In the genomic region with DNA sequence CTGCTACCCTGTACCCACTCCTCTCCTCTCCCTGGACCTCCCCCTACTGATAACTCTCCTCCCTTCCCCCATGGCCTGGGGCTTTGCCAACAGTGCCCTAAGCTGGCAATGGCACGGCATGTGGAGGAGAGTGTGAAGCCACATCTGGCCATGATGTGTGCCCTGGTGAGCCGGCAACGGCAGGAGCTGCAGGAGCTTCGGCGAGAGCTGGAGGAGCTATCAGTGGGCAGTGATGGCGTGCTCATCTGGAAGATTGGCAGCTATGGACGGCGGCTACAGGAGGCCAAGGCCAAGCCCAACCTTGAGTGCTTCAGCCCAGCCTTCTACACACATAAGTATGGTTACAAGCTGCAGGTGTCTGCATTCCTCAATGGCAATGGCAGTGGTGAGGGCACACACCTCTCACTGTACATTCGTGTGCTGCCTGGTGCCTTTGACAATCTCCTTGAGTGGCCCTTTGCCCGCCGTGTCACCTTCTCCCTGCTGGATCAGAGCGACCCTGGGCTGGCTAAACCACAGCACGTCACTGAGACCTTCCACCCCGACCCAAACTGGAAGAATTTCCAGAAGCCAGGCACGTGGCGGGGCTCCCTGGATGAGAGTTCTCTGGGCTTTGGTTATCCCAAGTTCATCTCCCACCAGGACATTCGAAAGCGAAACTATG, we compare ENCODE assay signal across 14 cellular contexts. TPM values are rescaled to one million over a fixed set of nuclear protein-coding genes. Genes with fewer than 3 reads are reported as not detected.
DNase-seq lines count a peak whose midpoint lies in the region; ATAC-seq, FAIRE-seq and TF ChIP-seq lines count a peak whose summit lies in the region.
"Had no signal": no experiment of that assay in that cellular context is flagged by ENCODE, and none has a peak within 500 bp of the region (broad histone marks: within the 10 kb centered on the region; RNA-seq: fewer than 3 reads in every experiment).

No MANE protein-coding gene starts in this region.

- H3K27me3 Mint-ChIP-seq in activated T-cell treated with anti-CD3 and anti-CD28 coated beads, Interleukin-2, amount 50 U/mL, for 72 hours (ENCODE audit: low read depth): no peaks in the 10 kb centered on the region
- H3K27me3 Mint-ChIP-seq in activated T-cell treated with anti-CD3 and anti-CD28 coated beads, Interleukin-2, amount 50 U/mL, for 4 hours (ENCODE audit: low read depth): no peaks in the 10 kb centered on the region
- no peaks in the 10 kb centered on the region for H3K27me3 Mint-ChIP-seq in type B pancreatic cell
- H3K27me3 Mint-ChIP-seq: naive B cell had no signal

- DNase-seq in activated T-cell treated with anti-CD3 and anti-CD28 coated beads, Interleukin-2, amount 50 U/mL, for 72 hours: no peak
- no peak for DNase-seq in activated T-cell treated with anti-CD3 and anti-CD28 coated beads, Interleukin-2, amount 50 U/mL, for 4 hours
- DNase-seq in K562 (ENCODE audit: extremely low read depth in 1 of 4, low spot score in 3 of 4) (no peak), type B pancreatic cell (ENCODE audit: extremely low spot score, unreplicated experiment) (no peak), vagina (ENCODE audit: extremely low spot score in 2 of 2) (no peak), NCI-H1436 treated with DMSO at 0.1 percent for 48 hours (lab: John Stamatoyannopoulos, UW) (no peak)
- DNase-seq: activated CD8-positive, alpha-beta memory T cell treated with anti-CD3 and anti-CD28 coated beads, Interleukin-2, amount 50 U/mL, for 48 hours; naive B cell; NCI-H187; SJCRH30; tibial artery had no signal

- no peak for FAIRE-seq in K562 (lab: Jason Lieb, UNC)
- FAIRE-seq: HTR-8/SVneo had no signal

- H3K27ac Mint-ChIP-seq in activated T-cell treated with anti-CD3 and anti-CD28 coated beads, Interleukin-2, amount 50 U/mL, for 72 hours: peak overlapping the region; percentile 84
- peak overlapping the region; percentile 98 for H3K27ac Mint-ChIP-seq in type B pancreatic cell

- H3K27ac ChIP-seq in K562 (ENCODE audit: extremely low read depth, low read depth, low read length) (no peak overlapping the region), vagina (no peak overlapping the region)
- H3K27ac ChIP-seq: SJCRH30 had no signal

- peaks cover 20 to 47% of the 10 kb centered on the region in 2 experiments for H3K4me1 ChIP-seq in K562 (replicated peaks in 1 of 2; ENCODE audit: control insufficient read depth in 2 of 2, insufficient read depth in 2 of 2, low read length in 2 of 2)
- H3K4me1 ChIP-seq in mucosa of stomach (ENCODE audit: control insufficient read depth, insufficient read depth, low read length): peaks cover 56% of the 10 kb centered on the region
- H3K4me1 ChIP-seq in vagina: peaks cover 49% of the 10 kb centered on the region

- no peak overlapping the region for H2AFZ ChIP-seq in K562 (ENCODE audit: low read depth, low read length)

- H3K4me2 ChIP-seq in K562 (ENCODE audit: insufficient read depth, low read length): no peak overlapping the region

- peak; percentile 28; the same call in 1 of the 2 replicates for TF ChIP-seq POLR2A in K562 (conservative IDR thresholded peaks at IDR 0.05)
- no peak for TF ChIP-seq POLR2A in vagina (IDR thresholded peaks at IDR 0.05)

- H3K27me3 ChIP-seq in K562 (ENCODE audit: control insufficient read depth in 2 of 2, insufficient read depth in 2 of 2, low read length in 2 of 2) (no peaks in the 10 kb centered on the region), mucosa of stomach (ENCODE audit: control insufficient read depth, insufficient read depth, low read length) (no peaks in the 10 kb centered on the region), vagina (no peaks in the 10 kb centered on the region)
- H3K27me3 ChIP-seq: SJCRH30, tibial artery had no signal

- CTCF ChIA-PET in K562 (lab: Yijun Ruan, JAX; ENCODE audit: low intra/inter-chr PET ratio): interaction anchor here (1.5 to 6.8 kb wide), 2 partner anchors 22 to 28 kb away, joined by 10 to 117 read pairs; partner anchors contain the start of genes NEK8 and TLCD1

- H3K36me3 Mint-ChIP-seq in activated T-cell treated with anti-CD3 and anti-CD28 coated beads, Interleukin-2, amount 50 U/mL, for 72 hours (ENCODE audit: insufficient read depth in 2 of 2): peaks cover 0 to 11% of the 10 kb centered on the region in 2 donors
- H3K36me3 Mint-ChIP-seq in activated T-cell treated with anti-CD3 and anti-CD28 coated beads, Interleukin-2, amount 50 U/mL, for 4 hours (ENCODE audit: insufficient read depth): peaks cover 3% of the 10 kb centered on the region
- peaks cover 13% of the 10 kb centered on the region for H3K36me3 Mint-ChIP-seq in type B pancreatic cell
- H3K36me3 Mint-ChIP-seq: naive B cell had no signal

- H3K4me3 Mint-ChIP-seq in activated T-cell treated with anti-CD3 and anti-CD28 coated beads, Interleukin-2, amount 50 U/mL, for 72 hours: peak overlapping the region in 1 of 2 donors; percentile 27
- H3K4me3 Mint-ChIP-seq in activated T-cell treated with anti-CD3 and anti-CD28 coated beads, Interleukin-2, amount 50 U/mL, for 4 hours: no peak overlapping the region
- H3K4me3 Mint-ChIP-seq in type B pancreatic cell: peak overlapping the region; percentile 54

- H4K20me1 ChIP-seq in K562 (replicated peaks; ENCODE audit: control insufficient read depth, insufficient read depth, low read length): peaks cover 27% of the 10 kb centered on the region

- no peaks in the 10 kb centered on the region for H3K9me1 ChIP-seq in K562 (ENCODE audit: control insufficient read depth, insufficient read depth, low read length)

- WGBS in K562 (ENCODE audit: insufficient coverage, low coverage, missing lambda C conversion rate): 82% methylated on average over 18 of the region's 18 CpGs

- H3K4me3 ChIP-seq in K562 (no peak overlapping the region), mucosa of stomach (ENCODE audit: low read length) (no peak overlapping the region), vagina (no peak overlapping the region)
- H3K4me3 ChIP-seq: SJCRH30, tibial artery had no signal

- intact Hi-C loops in K562 (cut with micrococcal nuclease) (no loop called here), vagina (cut with DNase I) (no loop called here)

- peaks cover 51% of the 10 kb centered on the region for H3K4me1 Mint-ChIP-seq in activated T-cell treated with anti-CD3 and anti-CD28 coated beads, Interleukin-2, amount 50 U/mL, for 72 hours (ENCODE audit: low read depth)
- H3K4me1 Mint-ChIP-seq in activated T-cell treated with anti-CD3 and anti-CD28 coated beads, Interleukin-2, amount 50 U/mL, for 4 hours (ENCODE audit: low read depth): peaks cover 17% of the 10 kb centered on the region
- peaks cover 6% of the 10 kb centered on the region for H3K4me1 Mint-ChIP-seq in type B pancreatic cell (ENCODE audit: unreplicated experiment)

- H3K36me3 ChIP-seq in K562 (ENCODE audit: control insufficient read depth, insufficient read depth, low read length): peaks cover 75% of the 10 kb centered on the region
- peaks cover 28% of the 10 kb centered on the region for H3K36me3 ChIP-seq in mucosa of stomach (ENCODE audit: control insufficient read depth, insufficient read depth, low read length)
- H3K36me3 ChIP-seq in vagina: peaks cover 0 to 16% of the 10 kb centered on the region in 2 donors

- TF ChIP-seq CTCF in K562 (IDR thresholded peaks at IDR 0.05 in 2 of 3, conservative IDR thresholded peaks at IDR 0.05 in 1 of 3; ENCODE audit: insufficient read depth in 2 of 3, low read depth in 1 of 3, low read length in 3 of 3) (0 out of 6 replicates have a peak, but pooled peaks of 1 of the 3 experiments have one; percentile 0), type B pancreatic cell (conservative IDR thresholded peaks at IDR 0.05) (no peak), vagina (IDR thresholded peaks at IDR 0.05) (no peak)

- no peaks in the 10 kb centered on the region for H3K9me3 Mint-ChIP-seq in activated T-cell treated with anti-CD3 and anti-CD28 coated beads, Interleukin-2, amount 50 U/mL, for 72 hours
- H3K9me3 Mint-ChIP-seq in activated T-cell treated with anti-CD3 and anti-CD28 coated beads, Interleukin-2, amount 50 U/mL, for 4 hours: no peaks in the 10 kb centered on the region
- H3K9me3 Mint-ChIP-seq in type B pancreatic cell: no peaks in the 10 kb centered on the region
- H3K9me3 Mint-ChIP-seq: naive B cell had no signal

- H3K9ac ChIP-seq in K562 (ENCODE audit: insufficient read depth in 1 of 2, low read depth in 2 of 2, low read length in 2 of 2) (peak overlapping the region in 1 of 2 experiments; percentile 37; a peak in 2 of 4 replicates), mucosa of stomach (ENCODE audit: low read length) (peak overlapping the region; percentile 9)

- TF ChIP-seq RAD21 in K562 (CRISPR knock-in tag; conservative IDR thresholded peaks at IDR 0.05 in 1 of 2, IDR thresholded peaks at IDR 0.05 in 1 of 2): no peak

- TF ChIP-seq EP300 in K562 (IDR thresholded peaks at IDR 0.05; ENCODE audit: low read length): no peak

- in situ Hi-C loops in K562 (cut with MboI): no loop called here

- POLR2A ChIA-PET in K562 (lab: Yijun Ruan, JAX): interaction anchor here (0.7 to 17.4 kb wide), 12 partner anchors 13 to 201 kb away, joined by 3 to 367 read pairs (median 6); partner anchors contain the start of genes NEK8, RPL23A and TLCD1

- H3K79me2 ChIP-seq in K562 (ENCODE audit: control insufficient read depth, insufficient read depth, low read length): peaks cover 60% of the 10 kb centered on the region

- no peak for ATAC-seq in activated T-cell treated with anti-CD3 and anti-CD28 coated beads, Interleukin-2, amount 50 U/mL, for 72 hours (replicated peaks in 1 of 2)
- no peak for ATAC-seq in activated T-cell treated with anti-CD3 and anti-CD28 coated beads, Interleukin-2, amount 50 U/mL, for 4 hours
- no peak for ATAC-seq in K562
- no peak for ATAC-seq in GM21723 (IDR thresholded peaks at IDR 0.05; ENCODE audit: unreplicated experiment)

- no TSS peak for BruUV-seq in K562 (replicated peaks; lab: Mats Ljungman, UMichigan)

- H3K9me3 ChIP-seq in K562 (replicated peaks; ENCODE audit: control insufficient read depth, insufficient read depth, low read depth, low read length) (no peaks in the 10 kb centered on the region), mucosa of stomach (ENCODE audit: control insufficient read depth, low read length) (no peaks in the 10 kb centered on the region), vagina (no peaks in the 10 kb centered on the region)
- H3K9me3 ChIP-seq: SJCRH30, tibial artery had no signal

RNA-seq across cellular contexts. Expression of gene TRAF4, which starts 5.2 kb away (rescaled TPM):
- total RNA-seq in activated T-cell treated with anti-CD3 and anti-CD28 coated beads, Interleukin-2, amount 50 U/mL, for 72 hours: 100 to 1,000 TPM; 108 to 145 TPM
- 100 to 1,000 TPM; 221 to 247 (median 229) TPM for total RNA-seq in activated T-cell treated with anti-CD3 and anti-CD28 coated beads, Interleukin-2, amount 50 U/mL, for 4 hours
- total RNA-seq in K562 (2011; cell fraction: chromatin; rRNA removed; ENCODE audit: low replicate concordance): 164 and 626 TPM in 2 replicates
- 558 and 573 TPM in 2 replicates for total RNA-seq in K562 (2011; cell fraction: nucleolus; rRNA removed)
- 242 and 260 TPM in 2 replicates for total RNA-seq in K562 (2011; cell fraction: nucleoplasm; rRNA removed)
- 75.4 and 112 TPM in 2 replicates for total RNA-seq in K562 (2014; rRNA removed)
- total RNA-seq in K562 (2014; rRNA removed; fragmentation: Illumina TruSeq; extraction: Trizol): 23.6 and 32.0 TPM in 2 replicates
- total RNA-seq in K562 (2015; rRNA removed; fragmentation: Illumina TruSeq; extraction: Trizol): 45.6 and 52.6 TPM in 2 replicates
- 147 and 156 TPM in 2 replicates for total RNA-seq in K562 (2021)
- polyA plus RNA-seq in K562 (2011; rRNA removed): 72.4 and 96.6 TPM in 2 replicates
- polyA plus RNA-seq in K562 (2011; cell fraction: cytosol; rRNA removed): 87.1 and 180 TPM in 2 replicates
- 335 and 714 TPM in 2 replicates for polyA plus RNA-seq in K562 (2011; cell fraction: nucleus; rRNA removed)
- polyA plus RNA-seq in K562 (2012): 70.3 and 95.8 TPM in 2 replicates
- 85.4 and 87.7 TPM in 2 replicates for polyA plus RNA-seq in K562 (2014; fragmentation: Illumina TruSeq; extraction: Trizol)
- polyA plus RNA-seq in K562 (2014; fragmentation: Nextera tagmentation; extraction: Ambion mirVana): 1 to 10 TPM; 2.4 to 5.0 TPM
- polyA plus RNA-seq in K562 (2014; rRNA removed): 108 and 121 TPM in 2 replicates
- 26.9 and 43.6 TPM in 2 replicates for polyA minus RNA-seq in K562 (2011; rRNA and poly(A)+ RNA removed)
- 67.1 and 85.3 TPM in 2 replicates for polyA minus RNA-seq in K562 (2011; cell fraction: cytosol; rRNA and poly(A)+ RNA removed)
- 145 and 253 TPM in 2 replicates for polyA minus RNA-seq in K562 (2011; cell fraction: nucleus; rRNA and poly(A)+ RNA removed)
- 219 and 327 TPM in 2 replicates for total RNA-seq in type B pancreatic cell (ENCODE audit: low replicate concordance)
- 26.5 TPM for total RNA-seq in vagina

RNA-seq across cellular contexts. Expression of gene NEK8, which starts 20.4 kb away (rescaled TPM):
- 10 to 100 TPM in 1 of 2 donors, 1 to 10 TPM in 1; 6.9 to 10.9 TPM for total RNA-seq in activated T-cell treated with anti-CD3 and anti-CD28 coated beads, Interleukin-2, amount 50 U/mL, for 72 hours
- total RNA-seq in activated T-cell treated with anti-CD3 and anti-CD28 coated beads, Interleukin-2, amount 50 U/mL, for 4 hours: 1 to 10 TPM; 5.8 to 7.7 (median 7.6) TPM
- total RNA-seq in K562 (2011; cell fraction: chromatin; rRNA removed; ENCODE audit: low replicate concordance): 53.1 and 144 TPM in 2 replicates
- total RNA-seq in K562 (2011; cell fraction: nucleolus; rRNA removed): 60.9 and 78.0 TPM in 2 replicates
- 42.5 and 50.3 TPM in 2 replicates for total RNA-seq in K562 (2011; cell fraction: nucleoplasm; rRNA removed)
- total RNA-seq in K562 (2014; rRNA removed) (4.6 and 5.8 TPM in 2 replicates), K562 (2014; rRNA removed; fragmentation: Illumina TruSeq; extraction: Trizol) (3.9 TPM in 2 replicates), K562 (2015; rRNA removed; fragmentation: Illumina TruSeq; extraction: Trizol) (3.6 and 4.5 TPM in 2 replicates), K562 (2021) (6.4 and 7.8 TPM in 2 replicates), type B pancreatic cell (ENCODE audit: low replicate concordance) (8.7 and 9.5 TPM in 2 replicates), vagina (0.98 TPM)
- polyA plus RNA-seq in K562 (2011; rRNA removed) (16.6 and 17.7 TPM in 2 replicates), K562 (2014; fragmentation: Illumina TruSeq; extraction: Trizol) (5.7 and 8.2 TPM in 2 replicates), K562 (2014; fragmentation: Nextera tagmentation; extraction: Ambion mirVana) (1 to 10 TPM in 1 of 2 experiments, under 1 TPM in 1; 0.98 to 1.6 TPM), K562 (2014; rRNA removed) (7.6 and 10.3 TPM in 2 replicates)
- polyA plus RNA-seq in K562 (2011; cell fraction: cytosol; rRNA removed): 11.0 and 15.6 TPM in 2 replicates
- polyA plus RNA-seq in K562 (2011; cell fraction: nucleus; rRNA removed): 27.1 and 34.4 TPM in 2 replicates
- 5.1 and 5.5 TPM in 2 replicates for polyA plus RNA-seq in K562 (2012)
- polyA minus RNA-seq in K562 (2011; rRNA and poly(A)+ RNA removed): 23.5 and 32.9 TPM in 2 replicates
- 9.6 and 10.3 TPM in 2 replicates for polyA minus RNA-seq in K562 (2011; cell fraction: cytosol; rRNA and poly(A)+ RNA removed)
- 18.8 and 23.9 TPM in 2 replicates for polyA minus RNA-seq in K562 (2011; cell fraction: nucleus; rRNA and poly(A)+ RNA removed)

RNA-seq across cellular contexts. Expression of gene TLCD1, which starts 23.0 kb away (rescaled TPM):
- total RNA-seq in activated T-cell treated with anti-CD3 and anti-CD28 coated beads, Interleukin-2, amount 50 U/mL, for 72 hours: 1 to 10 TPM; 5.2 to 9.0 TPM
- 10 to 100 TPM; 20.8 to 28.5 (median 23.8) TPM for total RNA-seq in activated T-cell treated with anti-CD3 and anti-CD28 coated beads, Interleukin-2, amount 50 U/mL, for 4 hours
- total RNA-seq in K562 (2011; cell fraction: chromatin; rRNA removed; ENCODE audit: low replicate concordance): 34.1 and 67.7 TPM in 2 replicates
- 59.7 and 73.9 TPM in 2 replicates for total RNA-seq in K562 (2011; cell fraction: nucleolus; rRNA removed)
- total RNA-seq in K562 (2011; cell fraction: nucleoplasm; rRNA removed): 47.7 and 50.0 TPM in 2 replicates
- total RNA-seq in K562 (2014; rRNA removed) (15.8 and 26.0 TPM in 2 replicates), K562 (2014; rRNA removed; fragmentation: Illumina TruSeq; extraction: Trizol) (19.7 and 21.7 TPM in 2 replicates), K562 (2015; rRNA removed; fragmentation: Illumina TruSeq; extraction: Trizol) (15.7 and 18.1 TPM in 2 replicates), K562 (2021) (27.1 and 29.5 TPM in 2 replicates), type B pancreatic cell (ENCODE audit: low replicate concordance) (18.6 and 40.2 TPM in 2 replicates), vagina (2.9 TPM)
- polyA plus RNA-seq in K562 (2011; rRNA removed) (17.2 and 33.2 TPM in 2 replicates), K562 (2014; fragmentation: Illumina TruSeq; extraction: Trizol) (34.2 and 37.7 TPM in 2 replicates), K562 (2014; fragmentation: Nextera tagmentation; extraction: Ambion mirVana) (10 to 100 TPM in 1 of 2 experiments, 1 to 10 TPM in 1; 6.8 to 10.2 TPM), K562 (2014; rRNA removed) (25.0 and 34.7 TPM in 2 replicates)
- polyA plus RNA-seq in K562 (2011; cell fraction: cytosol; rRNA removed): 28.5 and 69.2 TPM in 2 replicates
- polyA plus RNA-seq in K562 (2011; cell fraction: nucleus; rRNA removed): 25.3 and 42.9 TPM in 2 replicates
- polyA plus RNA-seq in K562 (2012): 14.3 and 27.8 TPM in 2 replicates
- polyA minus RNA-seq in K562 (2011; rRNA and poly(A)+ RNA removed): 15.8 and 41.3 TPM in 2 replicates
- 7.2 and 13.1 TPM in 2 replicates for polyA minus RNA-seq in K562 (2011; cell fraction: cytosol; rRNA and poly(A)+ RNA removed)
- polyA minus RNA-seq in K562 (2011; cell fraction: nucleus; rRNA and poly(A)+ RNA removed): 32.4 and 42.9 TPM in 2 replicates

RNA-seq across cellular contexts. Expression of gene RPL23A, which starts 29.2 kb away (rescaled TPM):
- total RNA-seq in activated T-cell treated with anti-CD3 and anti-CD28 coated beads, Interleukin-2, amount 50 U/mL, for 72 hours: 1,000 to 10,000 TPM; 2,006 to 2,174 TPM
- total RNA-seq in activated T-cell treated with anti-CD3 and anti-CD28 coated beads, Interleukin-2, amount 50 U/mL, for 4 hours: 1,000 to 10,000 TPM; 2,218 to 2,392 (median 2,312) TPM
- 434 and 501 TPM in 2 replicates for total RNA-seq in K562 (2011; cell fraction: chromatin; rRNA removed; ENCODE audit: low replicate concordance)
- 468 and 553 TPM in 2 replicates for total RNA-seq in K562 (2011; cell fraction: nucleolus; rRNA removed)
- total RNA-seq in K562 (2011; cell fraction: nucleoplasm; rRNA removed): 654 and 1,193 TPM in 2 replicates
- total RNA-seq in K562 (2014; rRNA removed) (1,152 and 1,205 TPM in 2 replicates), K562 (2014; rRNA removed; fragmentation: Illumina TruSeq; extraction: Trizol) (2,395 and 2,469 TPM in 2 replicates), K562 (2015; rRNA removed; fragmentation: Illumina TruSeq; extraction: Trizol) (1,764 and 1,818 TPM in 2 replicates), K562 (2021) (2,532 and 2,839 TPM in 2 replicates), type B pancreatic cell (ENCODE audit: low replicate concordance) (1,717 and 1,950 TPM in 2 replicates), vagina (600 TPM)
- polyA plus RNA-seq in K562 (2011; rRNA removed) (2,188 and 2,272 TPM in 2 replicates), K562 (2014; fragmentation: Illumina TruSeq; extraction: Trizol) (1,539 and 1,550 TPM in 2 replicates), K562 (2014; fragmentation: Nextera tagmentation; extraction: Ambion mirVana) (1,000 to 10,000 TPM; 6,705 to 7,115 TPM), K562 (2014; rRNA removed) (1,016 and 1,176 TPM in 2 replicates)
- 483 and 1,010 TPM in 2 replicates for polyA plus RNA-seq in K562 (2011; cell fraction: cytosol; rRNA removed)
- 376 and 671 TPM in 2 replicates for polyA plus RNA-seq in K562 (2011; cell fraction: nucleus; rRNA removed)
- 2,873 and 3,044 TPM in 2 replicates for polyA plus RNA-seq in K562 (2012)
- polyA minus RNA-seq in K562 (2011; rRNA and poly(A)+ RNA removed): 3,418 and 5,037 TPM in 2 replicates
- polyA minus RNA-seq in K562 (2011; cell fraction: cytosol; rRNA and poly(A)+ RNA removed): 735 and 1,003 TPM in 2 replicates
- polyA minus RNA-seq in K562 (2011; cell fraction: nucleus; rRNA and poly(A)+ RNA removed): 214 and 406 TPM in 2 replicates

RNA-seq across cellular contexts. Expression of gene RAB34, which starts 31.3 kb away (rescaled TPM):
- total RNA-seq in activated T-cell treated with anti-CD3 and anti-CD28 coated beads, Interleukin-2, amount 50 U/mL, for 72 hours: 10 to 100 TPM; 10.4 to 17.3 TPM
- total RNA-seq in activated T-cell treated with anti-CD3 and anti-CD28 coated beads, Interleukin-2, amount 50 U/mL, for 4 hours: 100 to 1,000 TPM in 1 of 3 donors, 10 to 100 TPM in 2; 11.3 to 100 (median 14.1) TPM
- 3.0 and 5.4 TPM in 2 replicates for total RNA-seq in K562 (2011; cell fraction: chromatin; rRNA removed; ENCODE audit: low replicate concordance)
- total RNA-seq in K562 (2011; cell fraction: nucleolus; rRNA removed): 1.2 and 2.6 TPM in 2 replicates
- total RNA-seq in K562 (2011; cell fraction: nucleoplasm; rRNA removed): 2.2 and 3.7 TPM in 2 replicates
- total RNA-seq in K562 (2014; rRNA removed) (0.37 and 3.8 TPM in 2 replicates), K562 (2014; rRNA removed; fragmentation: Illumina TruSeq; extraction: Trizol) (0.29 and 0.47 TPM in 2 replicates), K562 (2015; rRNA removed; fragmentation: Illumina TruSeq; extraction: Trizol) (0.18 and 0.26 TPM in 2 replicates), K562 (2021) (0.92 and 2.1 TPM in 2 replicates), type B pancreatic cell (ENCODE audit: low replicate concordance) (54.2 and 133 TPM in 2 replicates), vagina (195 TPM)
- polyA plus RNA-seq in K562 (2011; rRNA removed) (0.60 and 0.81 TPM in 2 replicates), K562 (2014; fragmentation: Illumina TruSeq; extraction: Trizol) (0.19 TPM in 1 of 2 replicates, not detected in the other), K562 (2014; fragmentation: Nextera tagmentation; extraction: Ambion mirVana) (under 1 TPM in 1 of 2 experiments, not detected in 1; 0.07 TPM), K562 (2014; rRNA removed) (0.44 and 1.0 TPM in 2 replicates)
- polyA plus RNA-seq in K562 (2011; cell fraction: cytosol; rRNA removed): 0.45 and 0.53 TPM in 2 replicates
- 1.3 and 3.1 TPM in 2 replicates for polyA plus RNA-seq in K562 (2011; cell fraction: nucleus; rRNA removed)
- polyA plus RNA-seq in K562 (2012): 0.10 and 0.36 TPM in 2 replicates
- polyA minus RNA-seq in K562 (2011; rRNA and poly(A)+ RNA removed): not detected in 2 replicates
- polyA minus RNA-seq in K562 (2011; cell fraction: cytosol; rRNA and poly(A)+ RNA removed): 3.1 TPM in 1 of 2 replicates, not detected in the other
- 0.81 and 1.3 TPM in 2 replicates for polyA minus RNA-seq in K562 (2011; cell fraction: nucleus; rRNA and poly(A)+ RNA removed)
